28 cellular contexts compared by ENCODE assay signal in genomic region chr15:52238149-52238548, GRCh38.
"Had no signal": no experiment of that assay in that cellular context is flagged by ENCODE, and none has a peak within 500 bp of the region (broad histone marks: within the 10 kb centered on the region; RNA-seq: fewer than 3 reads in every experiment).

No MANE protein-coding gene starts in this region.

- DNase-seq: activated CD4-positive, alpha-beta memory T cell treated with anti-CD3 and anti-CD28 coated beads, Interleukin-2, amount 10 ng/mL, durations not matched to agents 7 days and 5 days; activated CD4-positive, alpha-beta T cell treated with anti-CD3 and anti-CD28 coated beads for 1 hour; activated CD4-positive, alpha-beta T cell treated with anti-CD3 and anti-CD28 coated beads for 4 hours; activated CD4-positive, alpha-beta T cell treated with anti-CD3 and anti-CD28 coated beads, Interleukin-2, amount 10 ng/mL, durations not matched to agents 7 days and 5 days; activated CD4-positive, alpha-beta T cell treated with anti-CD3 and anti-CD28 coated beads, Interleukin-2, amount 50 U/mL, for 4 hours; activated CD8-positive, alpha-beta memory T cell treated with anti-CD3 and anti-CD28 coated beads, Interleukin-2, amount 50 U/mL, for 48 hours; activated gamma-delta T cell; activated naive CD4-positive, alpha-beta T cell; activated naive CD4-positive, alpha-beta T cell treated with anti-CD3 and anti-CD28 coated beads, Interleukin-2, amount 10 ng/mL, durations not matched to agents 7 days and 5 days; activated naive CD8-positive, alpha-beta T cell treated with anti-CD3 and anti-CD28 coated beads, Interleukin-2, amount 10 ng/mL, durations not matched to agents 7 days and 5 days; activated T-cell treated with anti-CD3 and anti-CD28 coated beads for 4 hours; activated T-cell treated with anti-CD3 and anti-CD28 coated beads, Interleukin-2, amount 50 U/mL, for 24 hours; activated T-cell treated with anti-CD3 and anti-CD28 coated beads, Interleukin-2, amount 50 U/mL, for 72 hours; cortex of kidney; dermis blood vessel endothelial cell; effector CD4-positive, alpha-beta T cell; effector memory CD8-positive, alpha-beta T cell; erythroblast; foreskin keratinocyte; gastrocnemius medialis; T-helper 2 cell had no signal

- H3K27ac Mint-ChIP-seq: activated CD4-positive, alpha-beta memory T cell treated with anti-CD3 and anti-CD28 coated beads, Interleukin-2, amount 10 ng/mL, durations not matched to agents 7 days and 5 days; activated CD4-positive, alpha-beta T cell treated with anti-CD3 and anti-CD28 coated beads, Interleukin-2, amount 10 ng/mL, durations not matched to agents 7 days and 5 days; activated naive CD4-positive, alpha-beta T cell treated with anti-CD3 and anti-CD28 coated beads, Interleukin-2, amount 10 ng/mL, durations not matched to agents 7 days and 5 days; activated naive CD4-positive, alpha-beta T cell treated with anti-CD3 and anti-CD28 coated beads, Interleukin-2, amount 50 U/mL, for 72 hours; activated naive CD8-positive, alpha-beta T cell treated with anti-CD3 and anti-CD28 coated beads, Interleukin-2, amount 10 ng/mL, durations not matched to agents 7 days and 5 days; activated T-cell treated with anti-CD3 and anti-CD28 coated beads, Interleukin-2, amount 50 U/mL, for 24 hours; activated T-cell treated with anti-CD3 and anti-CD28 coated beads, Interleukin-2, amount 50 U/mL, for 72 hours; effector memory CD8-positive, alpha-beta T cell had no signal

- H3K4me3 ChIP-seq: ascending aorta, breast epithelium, cardiac muscle cell, esophagus muscularis mucosa, gastrocnemius medialis had no signal

- H3K27me3 ChIP-seq: ascending aorta, breast epithelium, cardiac muscle cell, esophagus muscularis mucosa, gastrocnemius medialis had no signal

- H3K9me3 ChIP-seq: ascending aorta, breast epithelium, esophagus muscularis mucosa, gastrocnemius medialis had no signal

- H3K4me1 Mint-ChIP-seq: brain had no signal

- H3K27ac ChIP-seq: ascending aorta, breast epithelium, cardiac muscle cell, esophagus muscularis mucosa, foreskin keratinocyte, gastrocnemius medialis had no signal

- H3K4me3 Mint-ChIP-seq: activated CD4-positive, alpha-beta memory T cell treated with anti-CD3 and anti-CD28 coated beads, Interleukin-2, amount 10 ng/mL, durations not matched to agents 7 days and 5 days; activated CD4-positive, alpha-beta T cell treated with anti-CD3 and anti-CD28 coated beads, Interleukin-2, amount 10 ng/mL, durations not matched to agents 7 days and 5 days; activated naive CD4-positive, alpha-beta T cell treated with anti-CD3 and anti-CD28 coated beads, Interleukin-2, amount 10 ng/mL, durations not matched to agents 7 days and 5 days; activated naive CD8-positive, alpha-beta T cell treated with anti-CD3 and anti-CD28 coated beads, Interleukin-2, amount 10 ng/mL, durations not matched to agents 7 days and 5 days; activated T-cell treated with anti-CD3 and anti-CD28 coated beads, Interleukin-2, amount 50 U/mL, for 24 hours; activated T-cell treated with anti-CD3 and anti-CD28 coated beads, Interleukin-2, amount 50 U/mL, for 72 hours; brain; central memory CD8-positive, alpha-beta T cell; effector memory CD8-positive, alpha-beta T cell had no signal

- H3K36me3 Mint-ChIP-seq: brain had no signal

- H3K36me3 ChIP-seq: ascending aorta, breast epithelium, cardiac muscle cell had no signal

- H3K4me1 ChIP-seq: ascending aorta, breast epithelium, foreskin keratinocyte, gastrocnemius medialis had no signal

- H3K9me3 Mint-ChIP-seq: activated CD4-positive, alpha-beta memory T cell treated with anti-CD3 and anti-CD28 coated beads, Interleukin-2, amount 10 ng/mL, durations not matched to agents 7 days and 5 days; activated CD4-positive, alpha-beta T cell treated with anti-CD3 and anti-CD28 coated beads, Interleukin-2, amount 10 ng/mL, durations not matched to agents 7 days and 5 days; activated naive CD4-positive, alpha-beta T cell treated with anti-CD3 and anti-CD28 coated beads, Interleukin-2, amount 10 ng/mL, durations not matched to agents 7 days and 5 days; activated naive CD4-positive, alpha-beta T cell treated with anti-CD3 and anti-CD28 coated beads, Interleukin-2, amount 50 U/mL, for 72 hours; activated T-cell treated with anti-CD3 and anti-CD28 coated beads, Interleukin-2, amount 50 U/mL, for 24 hours; activated T-cell treated with anti-CD3 and anti-CD28 coated beads, Interleukin-2, amount 50 U/mL, for 72 hours; brain; central memory CD8-positive, alpha-beta T cell; effector memory CD8-positive, alpha-beta T cell had no signal

- ATAC-seq: activated naive CD4-positive, alpha-beta T cell treated with anti-CD3 and anti-CD28 coated beads, Interleukin-2, amount 50 U/mL, for 72 hours; activated T-cell treated with anti-CD3 and anti-CD28 coated beads, Interleukin-2, amount 50 U/mL, for 72 hours; effector memory CD8-positive, alpha-beta T cell; foreskin keratinocyte; gastrocnemius medialis had no signal

- H3K27me3 Mint-ChIP-seq: activated CD4-positive, alpha-beta T cell treated with anti-CD3 and anti-CD28 coated beads, Interleukin-2, amount 10 ng/mL, durations not matched to agents 7 days and 5 days; activated naive CD4-positive, alpha-beta T cell treated with anti-CD3 and anti-CD28 coated beads, Interleukin-2, amount 10 ng/mL, durations not matched to agents 7 days and 5 days; activated naive CD8-positive, alpha-beta T cell treated with anti-CD3 and anti-CD28 coated beads, Interleukin-2, amount 10 ng/mL, durations not matched to agents 7 days and 5 days; activated T-cell treated with anti-CD3 and anti-CD28 coated beads, Interleukin-2, amount 50 U/mL, for 24 hours; brain; central memory CD8-positive, alpha-beta T cell; effector memory CD8-positive, alpha-beta T cell had no signal
